ENCODE assay signal across 15 cellular contexts in the genomic region with DNA sequence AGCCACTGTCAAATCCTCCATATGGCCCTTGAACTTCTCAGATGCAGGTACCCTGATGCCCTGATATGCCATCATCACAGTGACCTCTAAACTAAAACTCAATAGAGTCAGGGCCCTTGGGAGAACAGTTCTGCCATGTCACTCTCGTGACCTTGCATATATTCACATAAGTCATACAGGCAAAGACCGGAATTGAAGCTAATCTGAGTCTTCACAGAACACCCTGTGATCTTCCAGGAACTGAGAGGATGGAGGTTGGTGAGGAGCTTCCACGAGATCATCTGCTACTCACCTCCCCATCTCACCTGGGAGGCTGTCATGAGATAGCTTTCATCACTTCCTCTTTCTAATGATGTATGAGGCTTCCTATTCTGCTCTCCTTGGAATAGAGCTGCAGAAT.
A peak's percentile ranks its signal among the peaks of the same experiment; 100 is the strongest.
DNase-seq lines count a peak whose midpoint lies in the region; ATAC-seq and TF ChIP-seq lines count a peak whose summit lies in the region.
"Had no signal": no experiment of that assay in that cellular context is flagged by ENCODE, and none has a peak within 500 bp of the region (broad histone marks: within the 10 kb centered on the region; RNA-seq: fewer than 3 reads in every experiment).

No MANE protein-coding gene starts in this region.

- H3K27ac ChIP-seq in Karpas-422 (ENCODE audit: low read length) (peak overlapping the region; percentile 37), parathyroid adenoma (peak overlapping the region; percentile 95)
- H3K27ac ChIP-seq: brain microvascular endothelial cell, left lung, SJSA1 had no signal

- H3K4me3 ChIP-seq in Karpas-422 (ENCODE audit: low read length) (no peak overlapping the region; the same call in 1 of the 2 replicates), parathyroid adenoma (ENCODE audit: low read depth, low read length) (no peak overlapping the region)
- H3K4me3 ChIP-seq: GM23338, left lung, SJSA1 had no signal

- H3K9ac ChIP-seq in Karpas-422 (ENCODE audit: low read length) (no peak overlapping the region), parathyroid adenoma (no peak overlapping the region)

- no peak for TF ChIP-seq CTCF in parathyroid adenoma (IDR thresholded peaks at IDR 0.05)

- H3K9me2 ChIP-seq in Karpas-422 (replicated peaks; ENCODE audit: insufficient read depth, low read length): 0 out of 2 replicates have a peak, but pooled peaks cover 4% of the 10 kb centered on the region

- H3K4me2 ChIP-seq in Karpas-422 (ENCODE audit: low read depth, low read length, poor library complexity, severe bottlenecking): peak overlapping the region; percentile 45
- no peak overlapping the region for H3K4me2 ChIP-seq in parathyroid adenoma (ENCODE audit: low read length)
- H3K4me2 ChIP-seq: GM23338 had no signal

- no peaks in the 10 kb centered on the region for H4K20me1 ChIP-seq in Karpas-422 (ENCODE audit: insufficient read depth, low read depth, low read length)

- H3K4me1 ChIP-seq in Karpas-422 (ENCODE audit: low read length) (peaks cover 71% of the 10 kb centered on the region), parathyroid adenoma (peaks cover 43% of the 10 kb centered on the region)
- H3K4me1 ChIP-seq: left lung had no signal

- ATAC-seq in GM18868 (IDR thresholded peaks at IDR 0.05; ENCODE audit: unreplicated experiment): peak; percentile 69
- peak; percentile 60 for ATAC-seq in HG02678 (IDR thresholded peaks at IDR 0.05; ENCODE audit: unreplicated experiment)
- ATAC-seq: activated CD8-positive, alpha-beta memory T cell treated with anti-CD3 and anti-CD28 coated beads, Interleukin-2, amount 10 ng/mL, durations not matched to agents 7 days and 5 days; GM23338; left lung had no signal

- no peaks in the 10 kb centered on the region for H3K9me3 ChIP-seq in Karpas-422 (ENCODE audit: low read length)
- no peaks in the 10 kb centered on the region for H3K9me3 ChIP-seq in parathyroid adenoma (ENCODE audit: control insufficient read depth, low read length)
- H3K9me3 ChIP-seq: left lung, SJSA1 had no signal

- DNase-seq in Karpas-422 (peak; percentile 73), islet precursor cell (no peak), NCI-H524 treated with DMSO at 0.1 percent for 48 hours (lab: John Stamatoyannopoulos, UW) (no peak)
- DNase-seq in activated effector memory CD4-positive, alpha-beta T cell treated with anti-CD3 and anti-CD28 coated beads, Interleukin-2, amount 50 U/mL, for 16 hours: no peak
- no peak for DNase-seq in activated CD4-positive, alpha-beta T cell treated with anti-CD3 and anti-CD28 coated beads for 48 hours
- DNase-seq: activated CD8-positive, alpha-beta memory T cell treated with anti-CD3 and anti-CD28 coated beads, Interleukin-2, amount 10 ng/mL, durations not matched to agents 7 days and 5 days; activated naive CD4-positive, alpha-beta T cell treated with anti-CD3 and anti-CD28 coated beads, Interleukin-2, amount 10 ng/mL, durations not matched to agents 7 days and 5 days; brain microvascular endothelial cell; left lung; stimulated activated CD4-positive, alpha-beta T cell treated with anti-CD3 and anti-CD28 coated beads, Interleukin-15, amount 100 ng/mL, for 24 hours had no signal

- H3K36me3 ChIP-seq in Karpas-422 (ENCODE audit: insufficient read depth, low read length) (no peaks in the 10 kb centered on the region), parathyroid adenoma (ENCODE audit: control insufficient read depth, insufficient read depth, low read length) (peaks cover 5% of the 10 kb centered on the region)
- H3K36me3 ChIP-seq: brain microvascular endothelial cell, left lung, SJSA1 had no signal

- H3K27me3 ChIP-seq in Karpas-422 (ENCODE audit: low read length) (no peaks in the 10 kb centered on the region), parathyroid adenoma (ENCODE audit: control insufficient read depth, insufficient read depth, low read length) (no peaks in the 10 kb centered on the region)
- H3K27me3 ChIP-seq: brain microvascular endothelial cell, left lung, SJSA1 had no signal

- H3K79me2 ChIP-seq in Karpas-422 (ENCODE audit: low read length): no peaks in the 10 kb centered on the region
- peaks cover 59% of the 10 kb centered on the region for H3K79me2 ChIP-seq in parathyroid adenoma

- no peak overlapping the region for H2AFZ ChIP-seq in Karpas-422 (ENCODE audit: low read length)
- H2AFZ ChIP-seq in parathyroid adenoma: no peak overlapping the region
- H2AFZ ChIP-seq: GM23338 had no signal
